In genomic region chr7:102527822-102528793, GRCh38 we compare ENCODE assay signal across 11 cellular contexts. TPM values are rescaled to one million over a fixed set of nuclear protein-coding genes. Genes with fewer than 3 reads are reported as not detected.
DNase-seq lines count a peak whose midpoint lies in the region; ATAC-seq and TF ChIP-seq lines count a peak whose summit lies in the region.
"Not testable (repeated sequence)": the region's sequence is repeated elsewhere in the genome, so short reads cannot be mapped to it uniquely, and the experiment has no call there.
"Had no signal": no experiment of that assay in that cellular context is flagged by ENCODE, and none has a peak within 500 bp of the region (broad histone marks: within the 10 kb centered on the region; RNA-seq: fewer than 3 reads in every experiment).

No MANE protein-coding gene starts in this region.

- H3K4me1 ChIP-seq in gastroesophageal sphincter; heart right ventricle; right cardiac atrium (ENCODE audit: control insufficient read depth, insufficient read depth, low read length); right lobe of liver: not testable (repeated sequence)

- intact Hi-C loops in heart right ventricle (cut with DNase I); right cardiac atrium (cut with DNase I); right lobe of liver (cut with DNase I): not testable (repeated sequence)

- DNase-seq in activated CD8-positive, alpha-beta memory T cell treated with anti-CD3 and anti-CD28 coated beads for 24 hours = peak; percentile 51
- DNase-seq in activated effector memory CD4-positive, alpha-beta T cell treated with anti-CD3 and anti-CD28 coated beads, Interleukin-2, amount 50 U/mL, for 16 hours = peak; percentile 57
- not testable (repeated sequence) for DNase-seq in heart right ventricle
- DNase-seq in right cardiac atrium (peak in 1 of 3 donors; percentile 6), right lobe of liver (peak in 2 of 3 donors; percentile 17 to 29)
- peak; percentile 20 for DNase-seq in stimulated activated CD8-positive, alpha-beta memory T cell treated with anti-CD3 and anti-CD28 coated beads, Interleukin-4, amount 100 ng/mL, for 48 hours

- not testable (repeated sequence) for H3K27me3 ChIP-seq in gastroesophageal sphincter; heart right ventricle; right cardiac atrium (ENCODE audit: control insufficient read depth, insufficient read depth); right lobe of liver

- H3K4me3 ChIP-seq in gastroesophageal sphincter; heart right ventricle; right cardiac atrium (ENCODE audit: low read length); right lobe of liver: not testable (repeated sequence)

- not testable (repeated sequence) for TF ChIP-seq EP300 in gastroesophageal sphincter (IDR thresholded peaks at IDR 0.05)

- not testable (repeated sequence) for TF ChIP-seq CTCF in gastroesophageal sphincter (IDR thresholded peaks at IDR 0.05); heart right ventricle (IDR thresholded peaks at IDR 0.05); right lobe of liver (IDR thresholded peaks at IDR 0.05)

- ATAC-seq in gastroesophageal sphincter (peak; percentile 32), heart right ventricle (peak in 7 of 8 donors; percentile 34 to 63 (median 51)), right cardiac atrium (peak; percentile 10 to 35), right lobe of liver (peak; percentile 4 to 24 (median 12))

- not testable (repeated sequence) for H3K36me3 ChIP-seq in gastroesophageal sphincter, heart right ventricle, right lobe of liver

- not testable (repeated sequence) for H3K9me3 ChIP-seq in gastroesophageal sphincter; heart right ventricle; right cardiac atrium (ENCODE audit: control insufficient read depth, low read length); right lobe of liver

- not testable (repeated sequence) for H3K27ac ChIP-seq in gastroesophageal sphincter; right cardiac atrium (ENCODE audit: low read length); right lobe of liver
- peak overlapping the region in 1 of 10 donors; percentile 60 for H3K27ac ChIP-seq in heart right ventricle

- WGBS in gastroesophageal sphincter (ENCODE audit: low coverage in 1 of 2), 2 donors = no CpG with 5 or more reads among the region's 13 CpGs
- 94 to 100% methylated on average over 1 to 2 of the region's 13 CpGs for WGBS in heart right ventricle, 2 donors
- WGBS in right cardiac atrium = 100% methylated on average over 4 of the region's 13 CpGs
- no CpG with 5 or more reads among the region's 13 CpGs for WGBS in right lobe of liver (ENCODE audit: insufficient coverage, low coverage, low lambda C conversion rate, missing lambda C conversion rate)

- TF ChIP-seq POLR2A in gastroesophageal sphincter (IDR thresholded peaks at IDR 0.05); right lobe of liver (IDR thresholded peaks at IDR 0.05): not testable (repeated sequence)

RNA-seq across cellular contexts. Expression of gene RASA4B, which starts 10.5 kb away (rescaled TPM):
- 10 to 100 TPM in 1 of 4 donors, 1 to 10 TPM in 3; 6.1 to 34.3 (median 8.8) TPM for total RNA-seq in gastroesophageal sphincter
- total RNA-seq in heart right ventricle = 10 to 100 TPM in 2 of 10 donors, 1 to 10 TPM in 8; 1.3 to 23.9 (median 4.2) TPM
- 1 to 10 TPM; 3.2 to 6.9 TPM for polyA plus RNA-seq in heart right ventricle
- total RNA-seq in right cardiac atrium = 10 to 100 TPM in 2 of 4 donors, 1 to 10 TPM in 2; 3.8 to 12.8 (median 9.4) TPM
- 5.8 TPM for polyA plus RNA-seq in right cardiac atrium
- total RNA-seq in right lobe of liver = 1 to 10 TPM; 1.1 to 3.4 (median 2.7) TPM
- total RNA-seq: Daoy had no signal

RNA-seq across cellular contexts. Expression of gene UPK3BL2, which starts 15.4 kb away (rescaled TPM):
- total RNA-seq in gastroesophageal sphincter = 1 to 10 TPM; 3.0 to 6.1 (median 4.4) TPM
- total RNA-seq in heart right ventricle = 10 to 100 TPM in 1 of 10 donors, 1 to 10 TPM in 9; 1.5 to 16.7 (median 6.3) TPM
- 10 to 100 TPM in 1 of 2 donors, 1 to 10 TPM in 1; 4.6 to 13.9 TPM for polyA plus RNA-seq in heart right ventricle
- 1 to 10 TPM; 3.4 to 8.3 (median 7.2) TPM for total RNA-seq in right cardiac atrium
- polyA plus RNA-seq in right cardiac atrium = 2.7 TPM
- 10 to 100 TPM in 2 of 6 experiments, 1 to 10 TPM in 2, under 1 TPM in 1, not detected in 1; 0.43 to 10.8 (median 7.9) TPM for total RNA-seq in right lobe of liver

RNA-seq across cellular contexts. Expression of gene SPDYE2, which starts 22.9 kb away (rescaled TPM):
- total RNA-seq in gastroesophageal sphincter (not detected), heart right ventricle (under 1 TPM in 1 of 10 donors, not detected in 9; 0.31 TPM), right cardiac atrium (not detected), right lobe of liver (under 1 TPM in 2 of 6 experiments, not detected in 4; 0.13 to 0.30 TPM)
- polyA plus RNA-seq in heart right ventricle (under 1 TPM in 1 of 2 donors, not detected in 1; 0.51 TPM), right cardiac atrium (0.09 TPM)
- total RNA-seq: Daoy, GM23248, H4 had no signal
- polyA plus RNA-seq: BJ had no signal

RNA-seq across cellular contexts. Expression of gene POLR2J3, which starts 44.3 kb away (rescaled TPM):
- 10 to 100 TPM; 11.8 to 25.7 (median 17.5) TPM for total RNA-seq in gastroesophageal sphincter
- 10 to 100 TPM in 6 of 10 donors, 1 to 10 TPM in 4; 6.7 to 19.3 (median 12.1) TPM for total RNA-seq in heart right ventricle
- 100 to 1,000 TPM in 1 of 2 donors, 10 to 100 TPM in 1; 20.7 to 102 TPM for polyA plus RNA-seq in heart right ventricle
- 10 to 100 TPM; 10.2 to 17.3 (median 12.3) TPM for total RNA-seq in right cardiac atrium
- polyA plus RNA-seq in right cardiac atrium = 54.8 TPM
- 10 to 100 TPM in 4 of 6 experiments, 1 to 10 TPM in 2; 6.3 to 25.3 (median 12.9) TPM for total RNA-seq in right lobe of liver

RNA-seq across cellular contexts. Expression of gene POLR2J, which starts 49.4 kb away (rescaled TPM):
- 10 to 100 TPM in 3 of 4 donors, 1 to 10 TPM in 1; 6.7 to 24.1 (median 19.9) TPM for total RNA-seq in gastroesophageal sphincter
- total RNA-seq in heart right ventricle = 10 to 100 TPM; 40.1 to 74.1 (median 52.7) TPM
- polyA plus RNA-seq in heart right ventricle = 100 to 1,000 TPM; 127 to 228 TPM
- 10 to 100 TPM; 51.0 to 63.0 (median 58.8) TPM for total RNA-seq in right cardiac atrium
- polyA plus RNA-seq in right cardiac atrium = 176 TPM
- 10 to 100 TPM; 18.8 to 27.1 (median 20.3) TPM for total RNA-seq in right lobe of liver
